ENCODE assay signal across 8 cellular contexts in genomic region chr4:37802068-37802666, GRCh38. TPM values are rescaled to one million over a fixed set of nuclear protein-coding genes. Genes with fewer than 3 reads are reported as not detected.
A peak's percentile ranks its signal among the peaks of the same experiment; 100 is the strongest.
DNase-seq lines count a peak whose midpoint lies in the region; ATAC-seq and TF ChIP-seq lines count a peak whose summit lies in the region.

No MANE protein-coding gene starts in this region.

- 33 to 46% methylated on average over 4 of the region's 4 CpGs for WGBS in gastroesophageal sphincter (ENCODE audit: low coverage in 1 of 2), 2 donors

- H3K27me3 ChIP-seq in gastroesophageal sphincter, result no peaks in the 10 kb centered on the region

- peak; percentile 35 for DNase-seq in GM03348 (ENCODE audit: low spot score)
- peak; percentile 68 for DNase-seq in NCI-H1092 treated with DMSO at 0.1 percent for 48 hours (lab: John Stamatoyannopoulos, UW)
- peak; percentile 64 for DNase-seq in T1000 (lab: John Stamatoyannopoulos, UW)
- DNase-seq in putamen (ENCODE audit: low spot score), result peak; percentile 61
- DNase-seq in activated effector memory CD4-positive, alpha-beta T cell treated with anti-CD3 and anti-CD28 coated beads, Interleukin-2, amount 50 U/mL, for 16 hours, result no peak

- no peaks in the 10 kb centered on the region for H3K36me3 ChIP-seq in gastroesophageal sphincter

- no peaks in the 10 kb centered on the region for H3K4me1 ChIP-seq in gastroesophageal sphincter

- no peaks in the 10 kb centered on the region for H3K9me3 ChIP-seq in gastroesophageal sphincter

- H3K27ac ChIP-seq in gastroesophageal sphincter, result no peak overlapping the region

- TF ChIP-seq CTCF in gastroesophageal sphincter (IDR thresholded peaks at IDR 0.05), result peak; percentile 34 to 73 (median 48)

- ATAC-seq in gastroesophageal sphincter, result peak; percentile 46
- ATAC-seq in GM18517 (IDR thresholded peaks at IDR 0.05; ENCODE audit: unreplicated experiment), result no peak
- no peak for ATAC-seq in HG02623 (IDR thresholded peaks at IDR 0.05; ENCODE audit: unreplicated experiment)

- H3K4me3 ChIP-seq in gastroesophageal sphincter, result no peak overlapping the region

- TF ChIP-seq EP300 in gastroesophageal sphincter (IDR thresholded peaks at IDR 0.05), result no peak

- TF ChIP-seq POLR2A in gastroesophageal sphincter (IDR thresholded peaks at IDR 0.05), result no peak

RNA-seq across cellular contexts. Expression of gene PGM2, which starts 24.3 kb away (rescaled TPM):
- total RNA-seq in gastroesophageal sphincter, result 10 to 100 TPM; 19.9 to 35.6 (median 25.3) TPM
